In genomic region chr15:80694624-80695098, GRCh38 we compare ENCODE assay signal across 8 cellular contexts. TPM values are rescaled to one million over a fixed set of nuclear protein-coding genes. Genes with fewer than 3 reads are reported as not detected.
DNase-seq lines count a peak whose midpoint lies in the region; ATAC-seq and TF ChIP-seq lines count a peak whose summit lies in the region.

No MANE protein-coding gene starts in this region.

- peaks cover 27% of the 10 kb centered on the region for H3K4me1 ChIP-seq in body of pancreas

- ATAC-seq in GM18861 (IDR thresholded peaks at IDR 0.05; ENCODE audit: unreplicated experiment), result peak; percentile 17
- ATAC-seq in HG02884 (IDR thresholded peaks at IDR 0.05; ENCODE audit: unreplicated experiment), result peak; percentile 22
- peak; percentile 61 for ATAC-seq in body of pancreas
- no peak for ATAC-seq in HG03095 (IDR thresholded peaks at IDR 0.05; ENCODE audit: unreplicated experiment)

- H3K27me3 ChIP-seq in body of pancreas, result no peaks in the 10 kb centered on the region

- no peaks in the 10 kb centered on the region for H3K36me3 ChIP-seq in body of pancreas (replicated peaks in 1 of 2; ENCODE audit: insufficient read depth in 1 of 2, low read depth in 2 of 2)

- intact Hi-C loops in body of pancreas (cut with DNase I), result no loop called here

- 0% methylated on average over 5 to 44 of the region's 46 CpGs for WGBS in body of pancreas, 2 donors

- H3K9me3 ChIP-seq in body of pancreas, result no peaks in the 10 kb centered on the region

- TF ChIP-seq POLR2A in body of pancreas (IDR thresholded peaks at IDR 0.05), result no peak

- in situ Hi-C loops in SK-MEL-5 (cut with HindIII; ENCODE audit: low pct_unique_long_range_greater_than_20kb, low sequenced_read_pairs), result no loop called here

- peak overlapping the region; percentile 3 to 83 (median 78) for H3K27ac ChIP-seq in body of pancreas

- peak; percentile 23 for DNase-seq in SK-MEL-5 (ENCODE audit: low read depth, low spot score)
- DNase-seq in body of pancreas, result peak in 2 of 4 donors; percentile 7 to 47
- DNase-seq in kidney tubule cell (ENCODE audit: low spot score), result peak; percentile 34
- peak; percentile 24 for DNase-seq in stimulated activated CD8-positive, alpha-beta memory T cell treated with anti-CD3 and anti-CD28 coated beads, Interleukin-4, amount 100 ng/mL, for 24 hours (ENCODE audit: low read depth)
- no peak for DNase-seq in NCI-H1105 (lab: John Stamatoyannopoulos, UW)

- peak overlapping the region; percentile 28 to 72 for H3K4me3 ChIP-seq in body of pancreas

- no peak for TF ChIP-seq CTCF in body of pancreas (IDR thresholded peaks at IDR 0.05)

RNA-seq across cellular contexts. Expression of gene ABHD17C, which starts 0.4 kb away (rescaled TPM):
- total RNA-seq in SK-MEL-5 (2014; rRNA removed; shearing (Covaris generic)), result 6.9 and 9.1 TPM in 2 replicates
- 29.2 and 33.5 TPM in 2 replicates for polyA plus RNA-seq in SK-MEL-5 (2015; cell fraction: cytosol; rRNA removed)
- polyA plus RNA-seq in SK-MEL-5 (2015; cell fraction: nucleus; rRNA removed), result 10.8 and 11.5 TPM in 2 replicates
- 1 to 10 TPM; 3.6 to 5.3 TPM for total RNA-seq in body of pancreas
